In the genomic region with DNA sequence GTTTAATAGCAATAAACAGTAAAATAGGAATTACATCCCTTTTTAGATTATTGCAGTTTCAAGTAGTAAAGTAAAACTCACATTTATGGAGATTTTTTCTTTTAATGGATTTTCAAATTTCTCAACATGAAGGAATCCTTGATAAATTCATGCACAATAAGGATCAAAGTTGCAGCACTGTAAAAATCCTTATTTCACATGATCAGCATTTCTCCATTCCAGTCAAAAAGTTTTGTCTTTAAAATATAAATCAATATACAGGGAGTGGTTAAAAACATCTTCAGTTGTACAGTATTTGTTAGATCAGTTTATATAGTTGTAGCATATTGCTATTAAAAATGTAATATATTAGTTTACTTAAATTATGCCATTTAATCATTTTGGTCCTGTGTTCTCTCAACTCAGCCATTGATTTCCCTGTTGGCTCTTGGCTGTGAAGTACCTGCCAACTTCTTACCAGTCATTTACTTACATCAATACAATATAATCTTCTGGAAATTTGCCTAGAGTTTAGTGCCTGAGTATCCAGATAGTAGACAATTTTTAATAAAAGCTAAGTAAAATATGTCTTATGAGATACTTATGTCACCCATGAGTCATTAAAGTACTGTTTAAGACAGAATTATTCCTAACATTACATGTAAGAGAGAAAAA, we compare ENCODE assay signal across 17 cellular contexts. TPM values are rescaled to one million over a fixed set of nuclear protein-coding genes. Genes with fewer than 3 reads are reported as not detected.
DNase-seq lines count a peak whose midpoint lies in the region; ATAC-seq, FAIRE-seq and TF ChIP-seq lines count a peak whose summit lies in the region.
"Had no signal": no experiment of that assay in that cellular context is flagged by ENCODE, and none has a peak within 500 bp of the region (broad histone marks: within the 10 kb centered on the region; RNA-seq: fewer than 3 reads in every experiment).

No MANE protein-coding gene starts in this region.

- H3K27ac ChIP-seq in IMR-90 (ENCODE audit: insufficient read depth, low read length), result no peak overlapping the region
- H3K27ac ChIP-seq: A549, C4-2B had no signal

- H3K27me3 ChIP-seq in IMR-90 (ENCODE audit: control insufficient read depth, insufficient read depth, low read length), result no peaks in the 10 kb centered on the region

- H3K4me2 ChIP-seq in IMR-90 (ENCODE audit: low read depth, low read length), result no peak overlapping the region
- H3K4me2 ChIP-seq: A549 had no signal

- H2BK15ac ChIP-seq in IMR-90 (ENCODE audit: low read depth, low read length), result no peak overlapping the region

- H3K18ac ChIP-seq in IMR-90 (ENCODE audit: low read depth, low read length), result no peak overlapping the region

- no peaks in the 10 kb centered on the region for H3K36me3 ChIP-seq in IMR-90 (ENCODE audit: control insufficient read depth, insufficient read depth, low read length)

- no peak overlapping the region for H4K91ac ChIP-seq in IMR-90 (ENCODE audit: insufficient read depth, low read depth, low read length)

- no peak overlapping the region for H3K14ac ChIP-seq in IMR-90 (replicated peaks; ENCODE audit: low read depth, low read length)

- no peak overlapping the region for H3K23ac ChIP-seq in IMR-90 (ENCODE audit: low read depth, low read length)

- intact Hi-C loops in IMR-90 (cut with micrococcal nuclease), result no loop called here

- H2AFZ ChIP-seq in IMR-90 (replicated peaks; ENCODE audit: low read length, poor library complexity), result no peak overlapping the region

- no peak overlapping the region for H3K9ac ChIP-seq in IMR-90 (ENCODE audit: low read depth, low read length)

- H4K5ac ChIP-seq in IMR-90 (ENCODE audit: low read depth, low read length), result no peak overlapping the region

- no peak overlapping the region for H3K4ac ChIP-seq in IMR-90 (ENCODE audit: low read depth, low read length)

- no peaks in the 10 kb centered on the region for H3K9me1 ChIP-seq in IMR-90 (ENCODE audit: insufficient read depth, low read length)

- no peak overlapping the region for H3K56ac ChIP-seq in IMR-90 (ENCODE audit: extremely low read depth, insufficient read depth, low read length)

- H3K79me1 ChIP-seq in IMR-90 (ENCODE audit: low read depth in 1 of 2, low read length in 2 of 2), result peaks cover 0 to 4% of the 10 kb centered on the region in 2 experiments; a peak in 1 of 4 replicates

- CTCF ChIA-PET in IMR-90 (lab: Yijun Ruan, JAX), result no interaction called here

- no peak overlapping the region for H2BK20ac ChIP-seq in IMR-90 (ENCODE audit: low read depth, low read length)

- no peak for ATAC-seq in IMR-90 (ENCODE audit: low read depth)
- ATAC-seq: A549 had no signal

- H2AK9ac ChIP-seq in IMR-90 (replicated peaks; ENCODE audit: low read depth, low read length, poor library complexity), result no peak overlapping the region

- peak; percentile 19 for FAIRE-seq in A204.1 (lab: Jason Lieb, UNC)
- no peak for FAIRE-seq in GM19239 (lab: Jason Lieb, UNC)
- FAIRE-seq: A549, H1, HTR-8/SVneo had no signal

- BruUV-seq in IMR-90 (replicated peaks; lab: Mats Ljungman, UMichigan), result no TSS peak

- H2BK120ac ChIP-seq in IMR-90 (ENCODE audit: low read depth, low read length), result no peak overlapping the region

- no peaks in the 10 kb centered on the region for H3K9me3 ChIP-seq in IMR-90 (ENCODE audit: control insufficient read depth, insufficient read depth, low read length)
- H3K9me3 ChIP-seq: A549, Caco-2 had no signal

- dilution Hi-C loops in IMR-90 (cut with HindIII; ENCODE audit: low sequenced_read_pairs, unreplicated experiment), result no loop called here

- no peak for TF ChIP-seq RAD21 in IMR-90 (IDR thresholded peaks at IDR 0.05; ENCODE audit: low read length)

- DNase-seq in IMR-90 (no peak), NCI-H446 treated with DMSO at 0.1 percent for 48 hours (lab: John Stamatoyannopoulos, UW) (peak; percentile 84), mucosa of gallbladder (ENCODE audit: low spot score) (peak; percentile 22), iPS-NIHi7 (ENCODE audit: extremely low spot score) (no peak), GM19239 (ENCODE audit: insufficient read length, low spot score) (no peak), DMS114 treated with DMSO at 0.1 percent for 48 hours (lab: John Stamatoyannopoulos, UW; ENCODE audit: unreplicated experiment) (no peak)
- DNase-seq: AML-193; Caco-2; CD4-positive, alpha-beta T cell; DMS79 treated with DMSO at 0.1 percent for 48 hours; GF-D8; H9 had no signal

- H4K8ac ChIP-seq in IMR-90 (ENCODE audit: low read depth in 2 of 2, low read length in 2 of 2), result no peak overlapping the region

- no peak for TF ChIP-seq CTCF in IMR-90 (conservative IDR thresholded peaks at IDR 0.05; ENCODE audit: low read depth, low read length)

- H3K4me3 ChIP-seq in IMR-90 (ENCODE audit: insufficient read depth, low read depth, low read length), result no peak overlapping the region
- H3K4me3 ChIP-seq: A549 had no signal

- no peak overlapping the region for H2AK5ac ChIP-seq in IMR-90 (ENCODE audit: low read depth, low read length)

- no peak for TF ChIP-seq POLR2A in IMR-90 (IDR thresholded peaks at IDR 0.05; ENCODE audit: low read depth, low read length)

- H2BK5ac ChIP-seq in IMR-90 (ENCODE audit: low read depth, low read length, poor library complexity, severe bottlenecking), result no peak overlapping the region

- H3K4me1 ChIP-seq in IMR-90 (ENCODE audit: control insufficient read depth, insufficient read depth, low read length), result no peaks in the 10 kb centered on the region
- H3K4me1 ChIP-seq: A549, Caco-2 had no signal

- no peaks in the 10 kb centered on the region for H4K20me1 ChIP-seq in IMR-90 (ENCODE audit: insufficient read depth, low read length)

- POLR2A ChIA-PET in IMR-90 (lab: Charles Lee; ENCODE audit: unreplicated experiment), result no interaction called here

- in situ Hi-C loops in IMR-90 (cut with MboI; ENCODE audit: low sequenced_read_pairs), result no loop called here

TF ChIP-seq in IMR-90, 13 proteins besides CTCF, POLR2A, EP300 and RAD21:
- TF ChIP-seq MAFK (IDR thresholded peaks at IDR 0.05; ENCODE audit: low read depth, low read length), result peak; percentile 40; the same call in 1 of the 2 replicates
- TF ChIP-seq, protein P1, sequence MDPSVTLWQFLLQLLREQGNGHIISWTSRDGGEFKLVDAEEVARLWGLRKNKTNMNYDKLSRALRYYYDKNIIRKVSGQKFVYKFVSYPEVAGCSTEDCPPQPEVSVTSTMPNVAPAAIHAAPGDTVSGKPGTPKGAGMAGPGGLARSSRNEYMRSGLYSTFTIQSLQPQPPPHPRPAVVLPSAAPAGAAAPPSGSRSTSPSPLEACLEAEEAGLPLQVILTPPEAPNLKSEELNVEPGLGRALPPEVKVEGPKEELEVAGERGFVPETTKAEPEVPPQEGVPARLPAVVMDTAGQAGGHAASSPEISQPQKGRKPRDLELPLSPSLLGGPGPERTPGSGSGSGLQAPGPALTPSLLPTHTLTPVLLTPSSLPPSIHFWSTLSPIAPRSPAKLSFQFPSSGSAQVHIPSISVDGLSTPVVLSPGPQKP (IDR thresholded peaks at IDR 0.05; ENCODE audit: borderline replicate concordance, low read depth, low read length), result no peak

RNA-seq across cellular contexts. Expression of a gene that starts 12.1 kb away (rescaled TPM):
- total RNA-seq in IMR-90 (2012; rRNA removed) (18.1 and 20.4 TPM in 2 replicates), mucosa of gallbladder (14.4 TPM)
- polyA plus RNA-seq in IMR-90 (2012; rRNA removed), result 6.8 and 8.4 TPM in 2 replicates
- polyA plus RNA-seq in IMR-90 (2012; cell fraction: cytosol; rRNA removed), result 3.2 and 3.5 TPM in 2 replicates
- 1.8 and 5.4 TPM in 2 replicates for polyA plus RNA-seq in IMR-90 (2012; cell fraction: nucleus; rRNA removed; ENCODE audit: low replicate concordance)

RNA-seq across cellular contexts. Expression of a gene that starts 12.2 kb away (rescaled TPM):
- total RNA-seq in IMR-90 (2012; rRNA removed), result 5.0 and 10.0 TPM in 2 replicates
- 10.7 and 23.7 TPM in 2 replicates for polyA plus RNA-seq in IMR-90 (2012; rRNA removed)
- 1.8 and 2.4 TPM in 2 replicates for polyA plus RNA-seq in IMR-90 (2012; cell fraction: cytosol; rRNA removed)
- 1.5 and 6.8 TPM in 2 replicates for polyA plus RNA-seq in IMR-90 (2012; cell fraction: nucleus; rRNA removed; ENCODE audit: low replicate concordance)
- total RNA-seq in mucosa of gallbladder, result 18.8 TPM

Comparison
In these comparisons a context has a peak if more than half of its experiments do, and no peak if none do; other contexts are left out.
1. DNase-seq: peak in NCI-H446 treated with DMSO at 0.1 percent for 48 hours (single experiment) and mucosa of gallbladder (single experiment); none in IMR-90 (single experiment), iPS-NIHi7 (single experiment), GM19239 (single experiment) and DMS114 treated with DMSO at 0.1 percent for 48 hours (single experiment).